8 cellular contexts compared by ENCODE assay signal in genomic region chr18:4454548-4455112, GRCh38. TPM values are rescaled to one million over a fixed set of nuclear protein-coding genes. Genes with fewer than 3 reads are reported as not detected.
DNase-seq lines count a peak whose midpoint lies in the region; ATAC-seq and TF ChIP-seq lines count a peak whose summit lies in the region.

No MANE protein-coding gene starts in this region.

- POLR2A ChIA-PET in activated naive CD8-positive, alpha-beta T cell treated with anti-CD3 and anti-CD28 coated beads, Interleukin-2, amount 10 ng/mL, durations not matched to agents 7 days and 5 days (lab: Charles Lee) = no interaction called here

- no peak overlapping the region for H3K4me3 Mint-ChIP-seq in activated naive CD8-positive, alpha-beta T cell treated with anti-CD3 and anti-CD28 coated beads, Interleukin-2, amount 10 ng/mL, durations not matched to agents 7 days and 5 days
- H3K4me3 Mint-ChIP-seq in activated naive CD8-positive, alpha-beta T cell treated with anti-CD3 and anti-CD28 coated beads, Interleukin-2, amount 50 U/mL, for 24 hours = no peak overlapping the region

- peaks cover 4% of the 10 kb centered on the region for H3K36me3 Mint-ChIP-seq in activated naive CD8-positive, alpha-beta T cell treated with anti-CD3 and anti-CD28 coated beads, Interleukin-2, amount 10 ng/mL, durations not matched to agents 7 days and 5 days
- H3K36me3 Mint-ChIP-seq in activated naive CD8-positive, alpha-beta T cell treated with anti-CD3 and anti-CD28 coated beads, Interleukin-2, amount 50 U/mL, for 24 hours (ENCODE audit: low read depth) = peaks cover 2% of the 10 kb centered on the region

- H3K9me3 ChIP-seq in left lung = no peaks in the 10 kb centered on the region

- no peak for TF ChIP-seq CTCF in astrocyte of the cerebellum (IDR thresholded peaks at IDR 0.05; ENCODE audit: low read depth, low read length, missing control alignments)
- no peak for TF ChIP-seq CTCF in left lung (IDR thresholded peaks at IDR 0.05)

- ATAC-seq in activated naive CD8-positive, alpha-beta T cell treated with anti-CD3 and anti-CD28 coated beads, Interleukin-2, amount 10 ng/mL, durations not matched to agents 7 days and 5 days (ENCODE audit: low read depth) = no peak
- no peak for ATAC-seq in activated naive CD8-positive, alpha-beta T cell treated with anti-CD3 and anti-CD28 coated beads, Interleukin-2, amount 50 U/mL, for 24 hours
- ATAC-seq in left lung = peak; percentile 65

- peaks cover 4% of the 10 kb centered on the region for H3K4me1 Mint-ChIP-seq in activated naive CD8-positive, alpha-beta T cell treated with anti-CD3 and anti-CD28 coated beads, Interleukin-2, amount 10 ng/mL, durations not matched to agents 7 days and 5 days
- H3K4me1 Mint-ChIP-seq in activated naive CD8-positive, alpha-beta T cell treated with anti-CD3 and anti-CD28 coated beads, Interleukin-2, amount 50 U/mL, for 24 hours = no peaks in the 10 kb centered on the region

- H3K27ac ChIP-seq in left lung (no peak overlapping the region), urinary bladder (ENCODE audit: low read depth) (no peak overlapping the region)

- H3K27ac Mint-ChIP-seq in activated naive CD8-positive, alpha-beta T cell treated with anti-CD3 and anti-CD28 coated beads, Interleukin-2, amount 10 ng/mL, durations not matched to agents 7 days and 5 days = no peak overlapping the region
- no peak overlapping the region for H3K27ac Mint-ChIP-seq in activated naive CD8-positive, alpha-beta T cell treated with anti-CD3 and anti-CD28 coated beads, Interleukin-2, amount 50 U/mL, for 24 hours

- peak; percentile 21 for DNase-seq in activated naive CD8-positive, alpha-beta T cell treated with anti-CD3 and anti-CD28 coated beads, Interleukin-2, amount 10 ng/mL, durations not matched to agents 7 days and 5 days
- DNase-seq in activated naive CD8-positive, alpha-beta T cell treated with anti-CD3 and anti-CD28 coated beads, Interleukin-2, amount 50 U/mL, for 24 hours = no peak
- DNase-seq in astrocyte of the cerebellum (ENCODE audit: low read depth) = no peak
- peak in 1 of 2 donors; percentile 75 for DNase-seq in left lung
- DNase-seq in H4 (ENCODE audit: low spot score) = no peak
- DNase-seq in RKO (ENCODE audit: low spot score) = no peak
- DNase-seq in glomerular visceral epithelial cell (ENCODE audit: extremely low spot score) = no peak

- H3K4me1 ChIP-seq in left lung (no peaks in the 10 kb centered on the region), urinary bladder (ENCODE audit: insufficient read depth) (no peaks in the 10 kb centered on the region)

- peaks cover 27 to 61% of the 10 kb centered on the region in 2 donors for H3K27me3 ChIP-seq in left lung

- 1% methylated on average over 65 of the region's 65 CpGs for WGBS in urinary bladder

- H3K27me3 Mint-ChIP-seq in activated naive CD8-positive, alpha-beta T cell treated with anti-CD3 and anti-CD28 coated beads, Interleukin-2, amount 10 ng/mL, durations not matched to agents 7 days and 5 days = peaks cover 32% of the 10 kb centered on the region
- H3K27me3 Mint-ChIP-seq in activated naive CD8-positive, alpha-beta T cell treated with anti-CD3 and anti-CD28 coated beads, Interleukin-2, amount 50 U/mL, for 24 hours = peaks cover 27% of the 10 kb centered on the region

- intact Hi-C loops in left lung (cut with DNase I) = no loop called here

- peaks cover 10% of the 10 kb centered on the region for H3K9me3 Mint-ChIP-seq in activated naive CD8-positive, alpha-beta T cell treated with anti-CD3 and anti-CD28 coated beads, Interleukin-2, amount 10 ng/mL, durations not matched to agents 7 days and 5 days
- peaks cover 8% of the 10 kb centered on the region for H3K9me3 Mint-ChIP-seq in activated naive CD8-positive, alpha-beta T cell treated with anti-CD3 and anti-CD28 coated beads, Interleukin-2, amount 50 U/mL, for 24 hours

- in situ Hi-C loops in astrocyte of the cerebellum (cut with HindIII; ENCODE audit: low sequenced_read_pairs) = no loop called here

- H3K4me3 ChIP-seq in astrocyte of the cerebellum (ENCODE audit: low read depth, low read length) (peak overlapping the region; percentile 62), left lung (peak overlapping the region; percentile 29 to 39), urinary bladder (ENCODE audit: low read depth, low read length) (peak overlapping the region; percentile 52)

- H3K36me3 ChIP-seq in left lung = no peaks in the 10 kb centered on the region
- H3K36me3 ChIP-seq in urinary bladder (ENCODE audit: insufficient read depth) = no peaks in the 10 kb centered on the region

RNA-seq across cellular contexts. Expression of gene DLGAP1, which starts 0.5 kb away (rescaled TPM):
- not detected for total RNA-seq in activated naive CD8-positive, alpha-beta T cell treated with anti-CD3 and anti-CD28 coated beads, Interleukin-2, amount 10 ng/mL, durations not matched to agents 7 days and 5 days
- 1 to 10 TPM; 3.6 to 4.0 TPM for total RNA-seq in left lung
- 7.5 TPM for total RNA-seq in urinary bladder
- 2.1 TPM for polyA plus RNA-seq in urinary bladder
- 0.06 TPM in 1 of 2 replicates, not detected in the other for total RNA-seq in H4 (2014; rRNA removed; shearing (Covaris generic))
